ENCODE assay signal across 1 cellular context in genomic region chr5:109410389-109411174, GRCh38.
TF ChIP-seq lines count a peak whose summit lies in the region.

No MANE protein-coding gene starts in this region.

TF ChIP-seq in HEK293, 187 proteins besides CTCF, POLR2A, EP300 and RAD21 (continued from another document):
- TF ChIP-seq ZNF518A (tag by site-specific recombination; conservative IDR thresholded peaks at IDR 0.05; ENCODE audit: low read depth): no peak
- TF ChIP-seq ZNF555 (tag by site-specific recombination; conservative IDR thresholded peaks at IDR 0.05): no peak
- peak; percentile 56; the same call in 1 of the 2 replicates for TF ChIP-seq ZEB2 (tag by site-specific recombination; IDR thresholded peaks at IDR 0.05)
TF ChIP-seq in HEK293: peak in this region for 54.
